In the genomic region with DNA sequence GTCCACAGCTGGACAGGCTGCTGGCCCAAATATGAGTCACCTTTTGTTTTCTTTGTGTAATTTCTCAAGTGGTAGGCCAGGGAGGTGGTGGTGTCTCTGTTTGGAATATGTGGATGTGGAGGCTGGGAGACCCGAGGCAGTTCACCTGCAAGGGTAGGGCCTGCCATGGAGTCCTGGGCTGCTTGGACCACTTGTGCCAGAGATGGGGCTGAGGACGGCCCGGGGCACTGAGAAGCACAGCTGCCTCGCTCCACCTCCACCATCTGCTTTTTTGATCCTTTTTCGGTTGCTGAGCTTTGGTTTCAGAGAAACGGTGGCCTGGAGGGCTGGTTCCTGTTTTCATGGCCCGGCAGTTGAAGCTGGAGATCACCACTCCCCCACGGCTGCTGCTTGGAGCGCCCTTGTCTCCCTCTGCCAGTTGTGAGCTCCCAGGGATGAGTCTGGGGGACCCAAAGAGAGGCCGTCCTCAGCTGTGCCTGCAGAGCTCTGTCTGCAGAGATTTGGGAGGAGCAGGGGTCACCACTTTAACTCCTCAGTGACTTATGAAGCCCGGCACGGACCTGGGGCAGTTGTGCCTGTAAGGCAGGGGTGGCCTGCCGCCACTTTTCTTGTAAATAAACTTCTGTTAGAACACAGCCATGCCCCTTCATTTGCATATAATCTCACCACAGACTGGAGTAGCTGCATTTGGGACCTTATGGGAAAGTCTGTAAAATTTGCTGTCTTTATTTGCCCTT, we compare ENCODE assay signal across 8 cellular contexts. TPM values are rescaled to one million over a fixed set of nuclear protein-coding genes. Genes with fewer than 3 reads are reported as not detected.
A peak's percentile ranks its signal among the peaks of the same experiment; 100 is the strongest.
DNase-seq lines count a peak whose midpoint lies in the region; ATAC-seq and TF ChIP-seq lines count a peak whose summit lies in the region.

No MANE protein-coding gene starts in this region.

- H3K4me1 Mint-ChIP-seq in naive B cell (peaks cover 74 to 100% (median 94%) of the 10 kb centered on the region in 3 donors), mesothelial cell of epicardium (peaks cover 4% of the 10 kb centered on the region)

- H3K27ac Mint-ChIP-seq in naive B cell: peak overlapping the region; percentile 89 to 99 (median 96)
- no peak overlapping the region for H3K27ac Mint-ChIP-seq in mesothelial cell of epicardium

- peak overlapping the region; percentile 93 for H3K27ac ChIP-seq in angular gyrus (ENCODE audit: low read depth, low read length)

- no peaks in the 10 kb centered on the region for H3K27me3 Mint-ChIP-seq in naive B cell
- H3K27me3 Mint-ChIP-seq in mesothelial cell of epicardium (ENCODE audit: low read depth): no peaks in the 10 kb centered on the region

- H3K4me3 Mint-ChIP-seq in naive B cell (peak overlapping the region; percentile 68 to 91 (median 87)), mesothelial cell of epicardium (no peak overlapping the region)

- ATAC-seq in GM21717 (IDR thresholded peaks at IDR 0.05; ENCODE audit: unreplicated experiment): peak; percentile 37
- peak; percentile 58 to 61 for ATAC-seq in naive B cell (ENCODE audit: low read depth in 2 of 2)

- TF ChIP-seq CTCF in GM13977 (IDR thresholded peaks at IDR 0.05; ENCODE audit: extremely low read depth, insufficient read depth, missing control alignments) (peak; percentile 47), mesothelial cell of epicardium (IDR thresholded peaks at IDR 0.05; ENCODE audit: unreplicated experiment) (no peak)

- in situ Hi-C loops in GM13977 (cut with MboI; ENCODE audit: low pct_unique_long_range_greater_than_20kb, low sequenced_read_pairs, unreplicated experiment): no loop called here

- DNase-seq in GM13977 (ENCODE audit: low spot score) (peak; percentile 84), Kasumi-1 (lab: John Stamatoyannopoulos, UW) (peak; percentile 91 to 94), naive B cell (peak; percentile 82), mesothelial cell of epicardium (ENCODE audit: low spot score in 2 of 2, unreplicated experiment in 2 of 2) (no peak), NCI-H2107 (lab: John Stamatoyannopoulos, UW) (no peak)
- no peak for DNase-seq in activated CD4-positive, alpha-beta T cell treated with anti-CD3 and anti-CD28 coated beads, Interleukin-2, amount 50 U/mL, for 4 hours

- peaks cover 9 to 12% of the 10 kb centered on the region in 2 donors for H3K36me3 Mint-ChIP-seq in naive B cell
- peaks cover 9% of the 10 kb centered on the region for H3K36me3 Mint-ChIP-seq in mesothelial cell of epicardium

- H3K9me3 Mint-ChIP-seq in naive B cell: no peaks in the 10 kb centered on the region
- no peaks in the 10 kb centered on the region for H3K9me3 Mint-ChIP-seq in mesothelial cell of epicardium

RNA-seq across cellular contexts. Expression of a gene that starts 42.2 kb away (rescaled TPM):
- polyA plus RNA-seq in naive B cell (ENCODE audit: low read depth in 6 of 6): 10 to 100 TPM; 27.7 to 77.8 (median 34.1) TPM
- total RNA-seq in mesothelial cell of epicardium: 12.1 to 13.9 TPM (median 12.8 TPM) in 3 replicates

Comparison
In these comparisons a context has a peak if more than half of its experiments do, and no peak if none do; other contexts are left out.
1. DNase-seq: peak in GM13977 (single experiment), Kasumi-1 (2 of 2) and naive B cell (single experiment); none in mesothelial cell of epicardium (0 of 2), NCI-H2107 (single experiment) and activated CD4-positive, alpha-beta T cell treated with anti-CD3 and anti-CD28 coated beads, Interleukin-2, amount 50 U/mL, for 4 hours (0 of 2).